16 cellular contexts compared by ENCODE assay signal in the genomic region with DNA sequence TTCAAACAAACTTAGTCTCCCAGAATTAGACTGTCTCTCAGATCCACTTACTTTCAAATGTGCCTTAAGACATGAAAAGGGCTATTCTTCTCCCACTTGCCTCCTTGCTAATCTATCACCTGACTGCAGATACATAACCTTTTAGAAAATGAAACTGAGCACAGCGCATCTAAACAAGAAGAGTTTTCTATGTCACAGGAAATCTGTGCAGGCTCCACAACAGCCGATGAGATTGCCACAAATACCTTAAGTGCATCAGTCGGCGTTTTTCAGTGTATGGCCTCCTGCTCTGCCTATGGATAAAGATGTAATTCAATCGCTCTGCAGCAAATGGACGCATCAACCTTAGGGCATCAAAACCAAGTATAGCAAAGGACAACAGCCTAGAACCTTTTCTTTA.
DNase-seq lines count a peak whose midpoint lies in the region; ATAC-seq and TF ChIP-seq lines count a peak whose summit lies in the region.
"Had no signal": no experiment of that assay in that cellular context is flagged by ENCODE, and none has a peak within 500 bp of the region (broad histone marks: within the 10 kb centered on the region; RNA-seq: fewer than 3 reads in every experiment).

No MANE protein-coding gene starts in this region.

- POLR2A ChIA-PET in T-cell (lab: Charles Lee), result interaction anchor here in 1 of 2 donors (0.6 kb wide), 1 partner anchor 92 kb away, joined by 5 read pairs; no protein-coding TSS in a partner anchor

- intact Hi-C loops in testis (cut with DNase I; ENCODE audit: low total_unique reads), result no loop called here

- DNase-seq in activated T-cell treated with anti-CD3 and anti-CD28 coated beads, Interleukin-2, amount 50 U/mL, for 4 hours, result no peak
- DNase-seq in activated T-cell treated with anti-CD3 and anti-CD28 coated beads, Interleukin-2, amount 50 U/mL, for 1 hour, result no peak
- DNase-seq in T-cell (peak in 21 of 34 experiments; percentile 5 to 54 (median 19)), testis (no peak), GM13976 (ENCODE audit: low spot score) (no peak), dermis blood vessel endothelial cell (no peak)
- DNase-seq in central memory CD4-positive, alpha-beta T cell, result peak; percentile 39
- no peak for DNase-seq in stimulated activated effector memory CD8-positive, alpha-beta T cell treated with anti-CD3 and anti-CD28 coated beads, Interleukin-12 subunit alpha, Interleukin-12 subunit beta, amount 100 ng/mL, for 72 hours (ENCODE audit: low spot score in 2 of 2)
- DNase-seq: ACHN; activated effector memory CD4-positive, alpha-beta T cell treated with Interleukin-2 at 50 U/mL for 16 hours; erythroblast; Karpas-422; NCI-H1417; substantia nigra had no signal

- no peaks in the 10 kb centered on the region for H3K9me3 ChIP-seq in testis

- WGBS in testis, 2 donors, result 77 to 84% methylated on average over 6 of the region's 6 CpGs

- H3K4me3 ChIP-seq in testis, result no peak overlapping the region
- H3K4me3 ChIP-seq: GM23338, neural progenitor cell had no signal

- H3K27ac Mint-ChIP-seq in T-cell, result peak overlapping the region; percentile 65 to 66
- peak overlapping the region; percentile 34 for H3K27ac Mint-ChIP-seq in stimulated activated effector memory CD8-positive, alpha-beta T cell treated with anti-CD3 and anti-CD28 coated beads, Interleukin-12 subunit alpha, Interleukin-12 subunit beta, amount 100 ng/mL, for 72 hours
- H3K27ac Mint-ChIP-seq: GM23338, neural progenitor cell had no signal

- TF ChIP-seq CTCF in testis (IDR thresholded peaks at IDR 0.05) (no peak), GM13976 (IDR thresholded peaks at IDR 0.05; ENCODE audit: borderline replicate concordance, control extremely low read depth, extremely low read depth, insufficient read depth, missing control alignments) (no peak)

- no peaks in the 10 kb centered on the region for H3K27me3 Mint-ChIP-seq in activated T-cell treated with anti-CD3 and anti-CD28 coated beads, Interleukin-2, amount 50 U/mL, for 4 hours (ENCODE audit: low read depth)
- H3K27me3 Mint-ChIP-seq in T-cell, result no peaks in the 10 kb centered on the region

- H3K36me3 ChIP-seq in testis (ENCODE audit: low read depth, missing control alignments), result no peaks in the 10 kb centered on the region
- H3K36me3 ChIP-seq: neural progenitor cell had no signal

- CTCF ChIA-PET in T-cell (lab: Charles Lee), result interaction anchor here in 1 of 2 donors (0.6 to 1.2 kb wide), 4 partner anchors 21 to 1032 kb away, joined by 3 to 7 read pairs (median 3); no protein-coding TSS in a partner anchor

- no peaks in the 10 kb centered on the region for H3K9me3 Mint-ChIP-seq in activated T-cell treated with anti-CD3 and anti-CD28 coated beads, Interleukin-2, amount 50 U/mL, for 4 hours
- no peaks in the 10 kb centered on the region for H3K9me3 Mint-ChIP-seq in T-cell
- H3K9me3 Mint-ChIP-seq in stimulated activated effector memory CD8-positive, alpha-beta T cell treated with anti-CD3 and anti-CD28 coated beads, Interleukin-12 subunit alpha, Interleukin-12 subunit beta, amount 100 ng/mL, for 72 hours, result no peaks in the 10 kb centered on the region
- H3K9me3 Mint-ChIP-seq: GM23338, neural progenitor cell had no signal

- H3K27ac ChIP-seq in testis, result no peak overlapping the region
- H3K27ac ChIP-seq: neural progenitor cell had no signal

- in situ Hi-C loops in GM13976 (cut with MboI; ENCODE audit: low sequenced_read_pairs, unreplicated experiment), result no loop called here

- peaks cover 64% of the 10 kb centered on the region for H3K36me3 Mint-ChIP-seq in activated T-cell treated with anti-CD3 and anti-CD28 coated beads, Interleukin-2, amount 50 U/mL, for 4 hours (ENCODE audit: insufficient read depth)
- H3K36me3 Mint-ChIP-seq in T-cell, result peaks cover 74% of the 10 kb centered on the region
- H3K36me3 Mint-ChIP-seq in stimulated activated effector memory CD8-positive, alpha-beta T cell treated with anti-CD3 and anti-CD28 coated beads, Interleukin-12 subunit alpha, Interleukin-12 subunit beta, amount 100 ng/mL, for 72 hours, result peaks cover 100% of the 10 kb centered on the region

- TF ChIP-seq POLR2A in testis (IDR thresholded peaks at IDR 0.05), result no peak

- ATAC-seq in activated T-cell treated with anti-CD3 and anti-CD28 coated beads, Interleukin-2, amount 50 U/mL, for 4 hours, result peak; percentile 56 to 62
- peak; percentile 72 to 88 (median 82) for ATAC-seq in T-cell (replicated peaks in 1 of 4)
- ATAC-seq in stimulated activated effector memory CD8-positive, alpha-beta T cell treated with anti-CD3 and anti-CD28 coated beads, Interleukin-12 subunit alpha, Interleukin-12 subunit beta, amount 100 ng/mL, for 72 hours, result peak; percentile 37
- ATAC-seq: GM23338 had no signal

- peak overlapping the region; percentile 29 for H3K4me3 Mint-ChIP-seq in activated T-cell treated with anti-CD3 and anti-CD28 coated beads, Interleukin-2, amount 50 U/mL, for 4 hours
- peak overlapping the region; percentile 0 to 54 (median 32) for H3K4me3 Mint-ChIP-seq in T-cell
- peak overlapping the region; percentile 7 for H3K4me3 Mint-ChIP-seq in stimulated activated effector memory CD8-positive, alpha-beta T cell treated with anti-CD3 and anti-CD28 coated beads, Interleukin-12 subunit alpha, Interleukin-12 subunit beta, amount 100 ng/mL, for 72 hours
- H3K4me3 Mint-ChIP-seq: GM23338, neural progenitor cell had no signal

- H3K27me3 ChIP-seq in testis, result no peaks in the 10 kb centered on the region
- H3K27me3 ChIP-seq: neural progenitor cell had no signal

- peaks cover 78% of the 10 kb centered on the region for H3K4me1 Mint-ChIP-seq in activated T-cell treated with anti-CD3 and anti-CD28 coated beads, Interleukin-2, amount 50 U/mL, for 4 hours (ENCODE audit: low read depth)
- peaks cover 86 to 92% (median 90%) of the 10 kb centered on the region in 3 donors for H3K4me1 Mint-ChIP-seq in T-cell
- peaks cover 46% of the 10 kb centered on the region for H3K4me1 Mint-ChIP-seq in stimulated activated effector memory CD8-positive, alpha-beta T cell treated with anti-CD3 and anti-CD28 coated beads, Interleukin-12 subunit alpha, Interleukin-12 subunit beta, amount 100 ng/mL, for 72 hours

- H3K4me1 ChIP-seq in testis, result no peaks in the 10 kb centered on the region
- H3K4me1 ChIP-seq: neural progenitor cell had no signal

Comparison
In these comparisons a context has a peak if more than half of its experiments do, and no peak if none do; other contexts are left out.
1. DNase-seq: peak in T-cell (21 of 34) and central memory CD4-positive, alpha-beta T cell (single experiment); none in activated T-cell treated with anti-CD3 and anti-CD28 coated beads, Interleukin-2, amount 50 U/mL, for 4 hours (single experiment), activated T-cell treated with anti-CD3 and anti-CD28 coated beads, Interleukin-2, amount 50 U/mL, for 1 hour (single experiment), stimulated activated effector memory CD8-positive, alpha-beta T cell treated with anti-CD3 and anti-CD28 coated beads, Interleukin-12 subunit alpha, Interleukin-12 subunit beta, amount 100 ng/mL, for 72 hours (0 of 2), testis (single experiment), GM13976 (single experiment) and dermis blood vessel endothelial cell (single experiment).
2. Peak in every context shown above with its lines, with median percentiles within 50 percentile points of each other: ATAC-seq and H3K4me3 Mint-ChIP-seq.